8 cellular contexts compared by ENCODE assay signal in genomic region chr6:72621243-72622093, GRCh38.
DNase-seq lines count a peak whose midpoint lies in the region; TF ChIP-seq lines count a peak whose summit lies in the region.

TSS of gene KCNQ5 (plus strand) at chr6:72622064.

- H3K36me3 ChIP-seq in iPS-18a (ENCODE audit: control insufficient read depth, low read depth, low read length) = no peaks in the 10 kb centered on the region

- H3K27ac ChIP-seq in C4-2B = peak within 1 kb of the TSS; percentile 79
- peak within 1 kb of the TSS; percentile 27 for H3K27ac ChIP-seq in angular gyrus (ENCODE audit: low read depth, low read length)
- no peak within 1 kb of the TSS for H3K27ac ChIP-seq in iPS-18a (ENCODE audit: low read length)

- peak within 1 kb of the TSS; percentile 74 for H3K4me3 ChIP-seq in iPS-18a (ENCODE audit: low read length)

- no peaks in the 10 kb centered on the region for H3K9me3 ChIP-seq in iPS-18a (ENCODE audit: control insufficient read depth, low read depth, low read length)

- H3K27me3 ChIP-seq in iPS-18a (ENCODE audit: control insufficient read depth, insufficient read depth, low read length) = peaks cover 60% of the 10 kb centered on the region

- H3K9ac ChIP-seq in iPS-18a (ENCODE audit: low read length) = peak within 1 kb of the TSS; percentile 34

- no peak for TF ChIP-seq CTCF in C4-2B (conservative IDR thresholded peaks at IDR 0.05)
- no peak for TF ChIP-seq CTCF in GM20000 (IDR thresholded peaks at IDR 0.05; ENCODE audit: extremely low read depth, missing control alignments)

- peaks cover 3% of the 10 kb centered on the region for H3K4me1 ChIP-seq in iPS-18a (ENCODE audit: control insufficient read depth, low read depth, low read length)

- peak; percentile 71 for DNase-seq in GM20000 (ENCODE audit: low spot score)
- peak; percentile 30 for DNase-seq in NCI-H774 (lab: John Stamatoyannopoulos, UW)
- peak; percentile 22 for DNase-seq in stimulated activated CD4-positive, alpha-beta T cell treated with anti-CD3 and anti-CD28 coated beads, Interleukin-12 subunit alpha, Interleukin-12 subunit beta, amount 100 ng/mL, for 4 hours
- no peak for DNase-seq in NCI-H1092 (lab: John Stamatoyannopoulos, UW)
- no peak for DNase-seq in NCI-H2196 treated with DMSO at 0.1 percent for 48 hours (lab: John Stamatoyannopoulos, UW; ENCODE audit: unreplicated experiment)

Comparison
In these comparisons a context has a peak if more than half of its experiments do, and no peak if none do; other contexts are left out.
1. DNase-seq: peak in GM20000 (single experiment), NCI-H774 (single experiment) and stimulated activated CD4-positive, alpha-beta T cell treated with anti-CD3 and anti-CD28 coated beads, Interleukin-12 subunit alpha, Interleukin-12 subunit beta, amount 100 ng/mL, for 4 hours (single experiment); none in NCI-H1092 (single experiment) and NCI-H2196 treated with DMSO at 0.1 percent for 48 hours (single experiment).